In the genomic region with DNA sequence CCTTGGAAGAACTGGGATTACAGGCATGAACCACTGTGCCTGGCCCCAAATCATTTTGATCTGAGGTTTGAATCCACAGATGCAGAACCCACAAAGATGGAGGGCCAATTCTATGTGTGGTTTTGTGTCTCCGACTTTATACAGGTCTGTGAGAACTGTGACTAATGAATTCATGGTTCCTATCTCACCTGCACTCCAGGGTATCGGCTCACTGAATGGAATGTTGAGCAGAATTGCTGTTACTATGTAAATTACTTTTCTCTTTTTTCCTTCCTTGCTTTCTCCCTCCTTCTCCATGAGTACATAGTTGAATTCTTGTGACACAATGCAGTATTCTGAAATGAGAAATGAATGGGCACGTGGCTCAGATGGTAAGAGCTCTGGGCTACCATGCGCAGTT, we compare ENCODE assay signal across 7 cellular contexts. TPM values are rescaled to one million over a fixed set of nuclear protein-coding genes. Genes with fewer than 3 reads are reported as not detected.
"Had no signal": no experiment of that assay in that cellular context is flagged by ENCODE, and none has a peak within 500 bp of the region (broad histone marks: within the 10 kb centered on the region; RNA-seq: fewer than 3 reads in every experiment).

No MANE protein-coding gene starts in this region.

- H3K27ac ChIP-seq: GM23248 had no signal

- DNase-seq: GM23248, H9, HCEC 1CT, KBM-7 had no signal

- H2AFZ ChIP-seq: GM23248 had no signal

- H3K4me3 ChIP-seq: GM23248 had no signal

- H3K9ac ChIP-seq: GM23248 had no signal

- ATAC-seq: HepG2 had no signal

RNA-seq across cellular contexts. Expression of a gene that starts 21.1 kb away (rescaled TPM):
- total RNA-seq: HT-29 had no signal
- polyA plus RNA-seq: IgD-negative memory B cell had no signal
